8 cellular contexts compared by ENCODE assay signal in genomic region chr15:67967871-67968423, GRCh38.
DNase-seq lines count a peak whose midpoint lies in the region; ATAC-seq and TF ChIP-seq lines count a peak whose summit lies in the region.

No MANE protein-coding gene starts in this region.

- H3K4me3 ChIP-seq in HAP-1, result peak overlapping the region; percentile 12
- peak overlapping the region; percentile 17 for H3K4me3 ChIP-seq in kidney epithelial cell (ENCODE audit: low read depth, low read length)

- H3K4me1 ChIP-seq in HAP-1, result peaks cover 23% of the 10 kb centered on the region

- DNase-seq in COR-L47 (lab: John Stamatoyannopoulos, UW) (peak; percentile 72), HAP-1 (ENCODE audit: low spot score in 2 of 2) (peak; percentile 83 to 95), NCI-H82 treated with DMSO at 0.1 percent for 48 hours (lab: John Stamatoyannopoulos, UW; ENCODE audit: unreplicated experiment) (peak; percentile 94), cerebellum (ENCODE audit: low spot score) (peak; percentile 80), kidney epithelial cell (ENCODE audit: low read depth) (no peak), inferior parietal cortex (ENCODE audit: extremely low spot score) (no peak)
- peak; percentile 5 to 8 for DNase-seq in stimulated activated CD8-positive, alpha-beta memory T cell treated with anti-CD3 and anti-CD28 coated beads, Interleukin-2, amount 100 ng/mL, for 48 hours (ENCODE audit: low read depth in 2 of 2)

- no peaks in the 10 kb centered on the region for H3K9me3 ChIP-seq in HAP-1

- in situ Hi-C loops in HAP-1 (cut with MboI; ENCODE audit: low sequenced_read_pairs), result no loop called here

- no peak for ATAC-seq in HG02759 (IDR thresholded peaks at IDR 0.05; ENCODE audit: unreplicated experiment)

- TF ChIP-seq CTCF in kidney epithelial cell (IDR thresholded peaks at IDR 0.05; ENCODE audit: insufficient read depth, low read length, poor library complexity, severe bottlenecking), result no peak

- H3K36me3 ChIP-seq in HAP-1 (replicated peaks) (no peaks in the 10 kb centered on the region), kidney epithelial cell (ENCODE audit: control insufficient read depth, insufficient read depth, low read length) (no peaks in the 10 kb centered on the region)

- H3K27me3 ChIP-seq in HAP-1 (ENCODE audit: low read depth) (no peaks in the 10 kb centered on the region), kidney epithelial cell (ENCODE audit: control insufficient read depth, insufficient read depth, low read length) (no peaks in the 10 kb centered on the region)

Comparison
In these comparisons a context has a peak if more than half of its experiments do, and no peak if none do; other contexts are left out.
1. DNase-seq: peak in COR-L47 (single experiment), HAP-1 (2 of 2), NCI-H82 treated with DMSO at 0.1 percent for 48 hours (single experiment), cerebellum (single experiment) and stimulated activated CD8-positive, alpha-beta memory T cell treated with anti-CD3 and anti-CD28 coated beads, Interleukin-2, amount 100 ng/mL, for 48 hours (2 of 2); none in kidney epithelial cell (single experiment) and inferior parietal cortex (single experiment).